24 cellular contexts compared by ENCODE assay signal in genomic region chr11:111300569-111300968, GRCh38. TPM values are rescaled to one million over a fixed set of nuclear protein-coding genes. Genes with fewer than 3 reads are reported as not detected.
DNase-seq lines count a peak whose midpoint lies in the region; ATAC-seq, FAIRE-seq and TF ChIP-seq lines count a peak whose summit lies in the region.
"Had no signal": no experiment of that assay in that cellular context is flagged by ENCODE, and none has a peak within 500 bp of the region (broad histone marks: within the 10 kb centered on the region; RNA-seq: fewer than 3 reads in every experiment).

No MANE protein-coding gene starts in this region.

- intact Hi-C loops in HepG2 (cut with micrococcal nuclease; ENCODE audit: unreplicated experiment) = no loop called here
- intact Hi-C loops in right lobe of liver (cut with DNase I) = no loop called here
- intact Hi-C loops in esophagus squamous epithelium (cut with DNase I) = no loop called here
- intact Hi-C loops in pancreas (cut with DNase I) = loop anchor here in 2 of 3 donors (5.0 to 10.0 kb wide), 2 partner anchors 54 to 122 kb away; no protein-coding TSS in a partner anchor
- intact Hi-C loops in gastrocnemius medialis (cut with DNase I; ENCODE audit: low total_unique reads) = no loop called here

- H3K79me1 ChIP-seq in mesendoderm (ENCODE audit: low read length) = no peaks in the 10 kb centered on the region

- H3K23ac ChIP-seq in mesendoderm (ENCODE audit: low read length) = no peak overlapping the region

- TF ChIP-seq EP300 in HepG2 (IDR thresholded peaks at IDR 0.05; ENCODE audit: low read depth in 2 of 2, low read length in 2 of 2) (no peak), HepG2 (CRISPR knock-in tag; IDR thresholded peaks at IDR 0.05; ENCODE audit: borderline replicate concordance) (no peak)

- no peak overlapping the region for H2BK15ac ChIP-seq in mesendoderm (replicated peaks; ENCODE audit: low read depth)

- POLR2A ChIA-PET in HepG2 (lab: Yijun Ruan, JAX) = interaction anchor here (2.0 to 6.9 kb wide), 2 partner anchors 20 to 35 kb away, joined by 7 to 102 read pairs; no protein-coding TSS in a partner anchor

- H3K27ac ChIP-seq in HepG2 (ENCODE audit: extremely low read length, insufficient read depth, low read length) = peak overlapping the region; percentile 81
- H3K27ac ChIP-seq in right lobe of liver = peak overlapping the region in 1 of 3 donors; percentile 55
- peak overlapping the region; percentile 4 to 92 (median 30) for H3K27ac ChIP-seq in esophagus squamous epithelium
- peak overlapping the region; percentile 41 to 93 (median 88) for H3K27ac ChIP-seq in pancreas
- no peak overlapping the region for H3K27ac ChIP-seq in gastrocnemius medialis
- H3K27ac ChIP-seq in mesendoderm (ENCODE audit: low read depth, low read length) = no peak overlapping the region
- H3K27ac ChIP-seq: brain microvascular endothelial cell, neutrophil, right atrium auricular region, RWPE1, WERI-Rb-1 had no signal

- H2AK5ac ChIP-seq in mesendoderm (ENCODE audit: low read length) = no peak overlapping the region

- no TSS peak for BruUV-seq in HepG2 (replicated peaks; lab: Mats Ljungman, UMichigan)

- 90% methylated on average over 9 of the region's 9 CpGs for WGBS in HepG2 (ENCODE audit: low lambda C conversion rate)
- WGBS in right lobe of liver (ENCODE audit: insufficient coverage, low coverage, low lambda C conversion rate, missing lambda C conversion rate) = 76% methylated on average over 2 of the region's 9 CpGs
- 94 to 95% methylated on average over 3 to 6 of the region's 9 CpGs for WGBS in esophagus squamous epithelium, 2 donors
- 91 to 96% methylated on average over 9 of the region's 9 CpGs for WGBS in pancreas, 2 donors
- WGBS in mesendoderm (ENCODE audit: extremely low coverage, insufficient coverage, low lambda C conversion rate) = no CpG with 5 or more reads among the region's 9 CpGs

- no peak overlapping the region for H2BK120ac ChIP-seq in mesendoderm (ENCODE audit: low read depth, low read length)

- H3K18ac ChIP-seq in mesendoderm (ENCODE audit: low read length) = no peak overlapping the region

- ATAC-seq in HepG2 = no peak
- ATAC-seq in right lobe of liver = no peak
- ATAC-seq in pancreas = no peak
- ATAC-seq in GM18867 (IDR thresholded peaks at IDR 0.05; ENCODE audit: unreplicated experiment) = no peak
- ATAC-seq in gastrocnemius medialis = no peak

- H4K20me1 ChIP-seq in HepG2 (ENCODE audit: insufficient read depth, low read length) = no peaks in the 10 kb centered on the region

- H3K36me3 ChIP-seq in HepG2 (replicated peaks in 1 of 2; ENCODE audit: control insufficient read depth in 1 of 2, insufficient read depth in 2 of 2, low read length in 2 of 2) (no peaks in the 10 kb centered on the region), right lobe of liver (no peaks in the 10 kb centered on the region), esophagus squamous epithelium (peaks cover 0 to 10% (median 0%) of the 10 kb centered on the region in 3 donors), pancreas (no peaks in the 10 kb centered on the region), gastrocnemius medialis (no peaks in the 10 kb centered on the region), mesendoderm (ENCODE audit: control insufficient read depth, insufficient read depth, low read length) (no peaks in the 10 kb centered on the region)
- H3K36me3 ChIP-seq: brain microvascular endothelial cell, heart right ventricle, neutrophil, right atrium auricular region, uterus, WERI-Rb-1 had no signal

- peak overlapping the region; percentile 93 for H3K9ac ChIP-seq in HepG2 (ENCODE audit: insufficient read depth, low read depth, low read length)
- H3K9ac ChIP-seq in mesendoderm (ENCODE audit: low read length) = no peak overlapping the region

- TF ChIP-seq CTCF in HepG2 (CRISPR knock-in tag; IDR thresholded peaks at IDR 0.05) (no peak), right lobe of liver (IDR thresholded peaks at IDR 0.05) (no peak), esophagus squamous epithelium (IDR thresholded peaks at IDR 0.05) (no peak), pancreas (IDR thresholded peaks at IDR 0.05) (no peak), gastrocnemius medialis (IDR thresholded peaks at IDR 0.05 in 4 of 5, conservative IDR thresholded peaks at IDR 0.05 in 1 of 5) (no peak)

- H3K56ac ChIP-seq in mesendoderm (ENCODE audit: low read length) = no peak overlapping the region

- H4K8ac ChIP-seq in mesendoderm (ENCODE audit: low read depth, low read length) = no peak overlapping the region

- TF ChIP-seq POLR2A in HepG2 (IDR thresholded peaks at IDR 0.05; ENCODE audit: insufficient read depth in 1 of 2, low read depth in 2 of 2, low read length in 2 of 2) (no peak; a peak in 1 of 4 replicates), right lobe of liver (IDR thresholded peaks at IDR 0.05) (no peak), esophagus squamous epithelium (IDR thresholded peaks at IDR 0.05) (no peak), gastrocnemius medialis (IDR thresholded peaks at IDR 0.05) (no peak)

- no peak for TF ChIP-seq RAD21 in HepG2 (CRISPR knock-in tag; IDR thresholded peaks at IDR 0.05)

- H3K4me2 ChIP-seq in HepG2 (ENCODE audit: low read depth, low read length) (peak overlapping the region; percentile 79), mesendoderm (ENCODE audit: low read length) (no peak overlapping the region)

- FAIRE-seq in HepG2 (lab: Jason Lieb, UNC) (no peak), pancreas (lab: Jason Lieb, UNC) (no peak)
- FAIRE-seq: G401.6 had no signal

- in situ Hi-C loops in HepG2 (cut with HindIII; ENCODE audit: extremely low pct_ligation_motif_present, low pct_unique_long_range_greater_than_20kb) (no loop called here), gastrocnemius medialis (cut with MboI; ENCODE audit: low sequenced_read_pairs in 4 of 4) (no loop called here)

- H4K5ac ChIP-seq in mesendoderm (ENCODE audit: low read length) = no peak overlapping the region

- H2AFZ ChIP-seq in HepG2 (ENCODE audit: low read length) = no peak overlapping the region

- no peak overlapping the region for H2BK5ac ChIP-seq in mesendoderm (ENCODE audit: low read length)

- H3K79me2 ChIP-seq in HepG2 (ENCODE audit: insufficient read depth, low read length) = peaks cover 16% of the 10 kb centered on the region
- H3K79me2 ChIP-seq in mesendoderm (ENCODE audit: control insufficient read depth, insufficient read depth, low read length) = no peaks in the 10 kb centered on the region

- no peaks in the 10 kb centered on the region for H3K9me3 ChIP-seq in HepG2 (ENCODE audit: low read length)
- no peaks in the 10 kb centered on the region for H3K9me3 ChIP-seq in right lobe of liver
- H3K9me3 ChIP-seq in esophagus squamous epithelium = no peaks in the 10 kb centered on the region
- H3K9me3 ChIP-seq in pancreas = no peaks in the 10 kb centered on the region
- H3K9me3 ChIP-seq in gastrocnemius medialis = no peaks in the 10 kb centered on the region
- H3K9me3 ChIP-seq: heart right ventricle, neutrophil, right atrium auricular region, uterus had no signal

- H3K4ac ChIP-seq in mesendoderm (ENCODE audit: low read depth, low read length) = no peak overlapping the region

- H3K4me1 ChIP-seq in HepG2 (ENCODE audit: insufficient read depth, low read length) (peaks cover 67% of the 10 kb centered on the region), right lobe of liver (peaks cover 0 to 44% (median 21%) of the 10 kb centered on the region in 4 donors), esophagus squamous epithelium (peaks cover 27 to 66% (median 33%) of the 10 kb centered on the region in 3 donors), pancreas (peaks cover 4 to 42% (median 33%) of the 10 kb centered on the region in 3 donors), gastrocnemius medialis (peaks cover 0 to 6% of the 10 kb centered on the region in 2 donors), mesendoderm (ENCODE audit: control insufficient read depth, low read depth, low read length) (no peaks in the 10 kb centered on the region)
- H3K4me1 ChIP-seq: uterus had no signal

- CTCF ChIA-PET in HepG2 (lab: Yijun Ruan, JAX; ENCODE audit: low intra/inter-chr PET ratio, low total read pairs) = interaction anchor here (5.7 kb wide), 1 partner anchor 123 kb away, joined by 51 read pairs; no protein-coding TSS in a partner anchor

- peak overlapping the region; percentile 26 to 78 (median 62); a peak in 5 of 6 replicates for H3K4me3 ChIP-seq in HepG2 (replicated peaks in 1 of 3; ENCODE audit: insufficient read depth in 1 of 3, low read depth in 2 of 3, low read length in 3 of 3)
- H3K4me3 ChIP-seq in right lobe of liver = no peak overlapping the region
- H3K4me3 ChIP-seq in esophagus squamous epithelium = no peak overlapping the region
- no peak overlapping the region for H3K4me3 ChIP-seq in pancreas
- H3K4me3 ChIP-seq in gastrocnemius medialis = no peak overlapping the region
- no peak overlapping the region for H3K4me3 ChIP-seq in mesendoderm (ENCODE audit: low read length)

- no peak for DNase-seq in HepG2 (ENCODE audit: low spot score)
- DNase-seq in right lobe of liver = no peak
- DNase-seq in esophagus squamous epithelium (lab: John Stamatoyannopoulos, UW) = no peak
- DNase-seq in pancreas = no peak
- DNase-seq in dedifferentiated amniotic fluid mesenchymal stem cell (ENCODE audit: extremely low spot score) = no peak
- no peak for DNase-seq in gastrocnemius medialis
- no peak for DNase-seq in mesendoderm
- DNase-seq: ACHN; activated CD4-positive, alpha-beta T cell treated with anti-CD3 and anti-CD28 coated beads, Interleukin-2, amount 50 U/mL, for 48 hours; activated CD8-positive, alpha-beta memory T cell treated with anti-CD3 and anti-CD28 coated beads, Interleukin-2, amount 50 U/mL, for 48 hours; activated effector memory CD4-positive, alpha-beta T cell treated with anti-CD3 and anti-CD28 coated beads, Interleukin-2, amount 50 U/mL, for 16 hours; brain microvascular endothelial cell; C1 segment of cervical spinal cord; cortex of kidney; heart right ventricle; midbrain; uterus; WERI-Rb-1 had no signal

- H3K27me3 ChIP-seq in HepG2 (ENCODE audit: control insufficient read depth in 1 of 2, insufficient read depth in 2 of 2, low read length in 2 of 2) = no peaks in the 10 kb centered on the region
- no peaks in the 10 kb centered on the region for H3K27me3 ChIP-seq in right lobe of liver
- H3K27me3 ChIP-seq in esophagus squamous epithelium = peaks cover 0 to 15% (median 0%) of the 10 kb centered on the region in 4 donors
- H3K27me3 ChIP-seq in pancreas = no peaks in the 10 kb centered on the region
- H3K27me3 ChIP-seq in gastrocnemius medialis = no peaks in the 10 kb centered on the region
- H3K27me3 ChIP-seq in mesendoderm (ENCODE audit: insufficient read depth, low read length, poor library complexity) = no peaks in the 10 kb centered on the region
- H3K27me3 ChIP-seq: right atrium auricular region, uterus had no signal

RNA-seq across cellular contexts. Expression of gene POU2AF3, which starts 2.2 kb away (rescaled TPM):
- total RNA-seq in HepG2 (2016; rRNA removed; fragmentation: Illumina TruSeq; extraction: Trizol) (4.9 and 7.8 TPM in 2 replicates), right lobe of liver (under 1 TPM; 0.39 to 0.86 (median 0.52) TPM), esophagus squamous epithelium (1 to 10 TPM; 1.3 to 4.1 (median 2.1) TPM), pancreas (1 to 10 TPM; 1.1 to 4.7 (median 2.0) TPM), gastrocnemius medialis (under 1 TPM in 3 of 4 donors, not detected in 1; 0.22 to 0.58 (median 0.46) TPM)
- total RNA-seq in HepG2 (2016; cell fraction: cytosol; rRNA removed; fragmentation: Illumina TruSeq; extraction: Trizol; ENCODE audit: low read depth) = 2.0 and 2.8 TPM in 2 replicates
- 5.5 and 7.3 TPM in 2 replicates for total RNA-seq in HepG2 (2016; cell fraction: insoluble cytoplasmic fraction; rRNA removed; fragmentation: Illumina TruSeq; extraction: Trizol)
- total RNA-seq in HepG2 (2016; cell fraction: membrane; rRNA removed; fragmentation: Illumina TruSeq; extraction: Trizol) = 3.5 and 4.6 TPM in 2 replicates
- 10.6 and 11.1 TPM in 2 replicates for total RNA-seq in HepG2 (2016; cell fraction: nucleus; rRNA removed; fragmentation: Illumina TruSeq; extraction: Trizol)
- polyA plus RNA-seq in HepG2 (2011; rRNA removed) (70.7 and 71.2 TPM in 2 replicates), pancreas (10 to 100 TPM in 1 of 2 donors, 1 to 10 TPM in 1; 4.1 to 15.7 TPM)
- polyA plus RNA-seq in HepG2 (2011; cell fraction: cytosol; rRNA removed) = 32.5 and 33.6 TPM in 2 replicates
- polyA plus RNA-seq in HepG2 (2011; cell fraction: nucleus; rRNA removed) = 175 and 193 TPM in 2 replicates
- 26.6 and 28.4 TPM in 2 replicates for polyA plus RNA-seq in HepG2 (2012)
- polyA plus RNA-seq in HepG2 (2016; cell fraction: cytosol; fragmentation: Illumina TruSeq; extraction: Trizol; ENCODE audit: low read depth) = 4.2 and 5.4 TPM in 2 replicates
- polyA plus RNA-seq in HepG2 (2016; cell fraction: insoluble cytoplasmic fraction; fragmentation: Illumina TruSeq; extraction: Trizol; ENCODE audit: low read depth) = 13.1 and 13.8 TPM in 2 replicates
- polyA plus RNA-seq in HepG2 (2016; cell fraction: membrane; fragmentation: Illumina TruSeq; extraction: Trizol; ENCODE audit: low read depth) = 6.0 and 7.4 TPM in 2 replicates
- 47.2 and 50.2 TPM in 2 replicates for polyA plus RNA-seq in HepG2 (2016; cell fraction: nucleus; fragmentation: Illumina TruSeq; extraction: Trizol; ENCODE audit: insufficient read depth, low read depth)
- 20.8 TPM in 1 of 2 replicates, not detected in the other for polyA minus RNA-seq in HepG2 (2011; rRNA and poly(A)+ RNA removed; ENCODE audit: low replicate concordance)
- 5.8 and 9.0 TPM in 2 replicates for polyA minus RNA-seq in HepG2 (2011; cell fraction: cytosol; rRNA and poly(A)+ RNA removed)
- polyA minus RNA-seq in HepG2 (2011; cell fraction: nucleus; rRNA and poly(A)+ RNA removed) = 18.3 and 18.5 TPM in 2 replicates
- polyA plus RNA-seq in mesendoderm (2013, experiment 1 of 2) = 1.8 TPM
- 1.7 TPM for polyA plus RNA-seq in mesendoderm (2013, experiment 2 of 2)
- total RNA-seq: M059J had no signal

RNA-seq across cellular contexts. Expression of gene POU2AF2, which starts 55.0 kb away (rescaled TPM):
- total RNA-seq in HepG2 (2016; rRNA removed; fragmentation: Illumina TruSeq; extraction: Trizol) = not detected in 2 replicates
- not detected in 2 replicates for total RNA-seq in HepG2 (2016; cell fraction: cytosol; rRNA removed; fragmentation: Illumina TruSeq; extraction: Trizol; ENCODE audit: low read depth)
- not detected in 2 replicates for total RNA-seq in HepG2 (2016; cell fraction: insoluble cytoplasmic fraction; rRNA removed; fragmentation: Illumina TruSeq; extraction: Trizol)
- not detected in 2 replicates for total RNA-seq in HepG2 (2016; cell fraction: membrane; rRNA removed; fragmentation: Illumina TruSeq; extraction: Trizol)
- not detected in 2 replicates for total RNA-seq in HepG2 (2016; cell fraction: nucleus; rRNA removed; fragmentation: Illumina TruSeq; extraction: Trizol)
- 0.11 and 0.12 TPM in 2 replicates for polyA plus RNA-seq in HepG2 (2011; rRNA removed)
- polyA plus RNA-seq in HepG2 (2011; cell fraction: cytosol; rRNA removed) = 0.05 TPM in 1 of 2 replicates, not detected in the other
- polyA plus RNA-seq in HepG2 (2011; cell fraction: nucleus; rRNA removed) = not detected in 2 replicates
- 0.15 TPM in 1 of 2 replicates, not detected in the other for polyA plus RNA-seq in HepG2 (2012)
- polyA plus RNA-seq in HepG2 (2016; cell fraction: cytosol; fragmentation: Illumina TruSeq; extraction: Trizol; ENCODE audit: low read depth) = not detected in 2 replicates
- not detected in 2 replicates for polyA plus RNA-seq in HepG2 (2016; cell fraction: insoluble cytoplasmic fraction; fragmentation: Illumina TruSeq; extraction: Trizol; ENCODE audit: low read depth)
- not detected in 2 replicates for polyA plus RNA-seq in HepG2 (2016; cell fraction: membrane; fragmentation: Illumina TruSeq; extraction: Trizol; ENCODE audit: low read depth)
- polyA plus RNA-seq in HepG2 (2016; cell fraction: nucleus; fragmentation: Illumina TruSeq; extraction: Trizol; ENCODE audit: insufficient read depth, low read depth) = not detected in 2 replicates
- 0.48 TPM in 1 of 2 replicates, not detected in the other for polyA minus RNA-seq in HepG2 (2011; rRNA and poly(A)+ RNA removed; ENCODE audit: low replicate concordance)
- not detected in 2 replicates for polyA minus RNA-seq in HepG2 (2011; cell fraction: cytosol; rRNA and poly(A)+ RNA removed)
- 0.39 and 0.50 TPM in 2 replicates for polyA minus RNA-seq in HepG2 (2011; cell fraction: nucleus; rRNA and poly(A)+ RNA removed)
- not detected for total RNA-seq in right lobe of liver
- not detected for total RNA-seq in esophagus squamous epithelium
- 1 to 10 TPM in 1 of 6 donors, under 1 TPM in 5; 0.16 to 1.2 (median 0.24) TPM for total RNA-seq in pancreas
- polyA plus RNA-seq in pancreas = 1 to 10 TPM in 1 of 2 donors, under 1 TPM in 1; 0.19 to 1.9 TPM
- total RNA-seq in gastrocnemius medialis = under 1 TPM in 3 of 4 donors, not detected in 1; 0.36 to 0.86 (median 0.51) TPM
- not detected for polyA plus RNA-seq in mesendoderm (2013, experiment 1 of 2)
- not detected for polyA plus RNA-seq in mesendoderm (2013, experiment 2 of 2)
- total RNA-seq: heart right ventricle, M059J, right atrium auricular region, uterus had no signal
- polyA plus RNA-seq: heart right ventricle had no signal

Comparison
In these comparisons a context has a peak if more than half of its experiments do, and no peak if none do; other contexts are left out.
1. H3K4me3 ChIP-seq: peak in HepG2 (3 of 3); none in right lobe of liver (0 of 3), esophagus squamous epithelium (0 of 4), pancreas (0 of 4), gastrocnemius medialis (0 of 4) and mesendoderm (single experiment).
2. H3K27ac ChIP-seq: peak in HepG2 (single experiment), esophagus squamous epithelium (4 of 4) and pancreas (4 of 4); none in gastrocnemius medialis (0 of 4) and mesendoderm (single experiment).
3. intact Hi-C loops: an anchor here in pancreas (5.0 to 10.0 kb wide); none called in HepG2, right lobe of liver, esophagus squamous epithelium and gastrocnemius medialis.